7 cellular contexts compared by ENCODE assay signal in genomic region chr15:44690253-44690652, GRCh38. TPM values are rescaled to one million over a fixed set of nuclear protein-coding genes. Genes with fewer than 3 reads are reported as not detected.
DNase-seq lines count a peak whose midpoint lies in the region; ATAC-seq and TF ChIP-seq lines count a peak whose summit lies in the region.
"Not testable (repeated sequence)": the region's sequence is repeated elsewhere in the genome, so short reads cannot be mapped to it uniquely, and the experiment has no call there.
"Had no signal": no experiment of that assay in that cellular context is flagged by ENCODE, and none has a peak within 500 bp of the region (broad histone marks: within the 10 kb centered on the region; RNA-seq: fewer than 3 reads in every experiment).

No MANE protein-coding gene starts in this region.

- H3K4me3 Mint-ChIP-seq in CD8-positive, alpha-beta T cell; T-helper 17 cell; activated CD4-positive, alpha-beta memory T cell treated with anti-CD3 and anti-CD28 coated beads for 36 hours; activated T-helper 17 cell treated with anti-CD3 and anti-CD28 coated beads, Interleukin-2, amount 50 U/mL, for 72 hours; activated naive CD4-positive, alpha-beta T cell treated with anti-CD3 and anti-CD28 coated beads, Interleukin-2, amount 50 U/mL, for 24 hours; effector memory CD8-positive, alpha-beta T cell: not testable (repeated sequence)

- peaks cover 28% of the 10 kb centered on the region for H3K36me3 Mint-ChIP-seq in CD8-positive, alpha-beta T cell
- H3K36me3 Mint-ChIP-seq in T-helper 17 cell (ENCODE audit: low read depth); activated T-helper 17 cell treated with anti-CD3 and anti-CD28 coated beads, Interleukin-2, amount 50 U/mL, for 72 hours (ENCODE audit: low read depth); effector memory CD8-positive, alpha-beta T cell (ENCODE audit: insufficient read depth): not testable (repeated sequence)
- H3K36me3 Mint-ChIP-seq in activated CD4-positive, alpha-beta memory T cell treated with anti-CD3 and anti-CD28 coated beads for 36 hours = peaks cover 18% of the 10 kb centered on the region
- peaks cover 19% of the 10 kb centered on the region for H3K36me3 Mint-ChIP-seq in activated naive CD4-positive, alpha-beta T cell treated with anti-CD3 and anti-CD28 coated beads, Interleukin-2, amount 50 U/mL, for 24 hours

- not testable (repeated sequence) for H3K4me3 ChIP-seq in CD8-positive, alpha-beta T cell (ENCODE audit: low read depth, low read length)

- DNase-seq in CD8-positive, alpha-beta T cell = peak in 1 of 7 experiments; percentile 48
- not testable (repeated sequence) for DNase-seq in T-helper 17 cell; effector memory CD8-positive, alpha-beta T cell
- peak; percentile 38 for DNase-seq in activated CD4-positive, alpha-beta memory T cell treated with anti-CD3 and anti-CD28 coated beads for 36 hours

- ATAC-seq in CD8-positive, alpha-beta T cell = peak; percentile 56
- ATAC-seq in T-helper 17 cell = peak; percentile 66
- peak; percentile 37 for ATAC-seq in activated T-helper 17 cell treated with anti-CD3 and anti-CD28 coated beads, Interleukin-2, amount 50 U/mL, for 72 hours (replicated peaks)
- ATAC-seq in effector memory CD8-positive, alpha-beta T cell (replicated peaks) = peak; percentile 62

- not testable (repeated sequence) for H3K27me3 ChIP-seq in CD8-positive, alpha-beta T cell (ENCODE audit: insufficient read depth, low read length)

- peaks cover 57% of the 10 kb centered on the region for H3K4me1 Mint-ChIP-seq in CD8-positive, alpha-beta T cell (ENCODE audit: low read depth)
- not testable (repeated sequence) for H3K4me1 Mint-ChIP-seq in T-helper 17 cell; activated T-helper 17 cell treated with anti-CD3 and anti-CD28 coated beads, Interleukin-2, amount 50 U/mL, for 72 hours
- peaks cover 25% of the 10 kb centered on the region for H3K4me1 Mint-ChIP-seq in activated CD4-positive, alpha-beta memory T cell treated with anti-CD3 and anti-CD28 coated beads for 36 hours (ENCODE audit: low read depth)
- peaks cover 55% of the 10 kb centered on the region for H3K4me1 Mint-ChIP-seq in activated naive CD4-positive, alpha-beta T cell treated with anti-CD3 and anti-CD28 coated beads, Interleukin-2, amount 50 U/mL, for 24 hours
- peaks cover 27 to 41% of the 10 kb centered on the region in 2 donors for H3K4me1 Mint-ChIP-seq in effector memory CD8-positive, alpha-beta T cell (ENCODE audit: low read depth in 2 of 2)

- not testable (repeated sequence) for H3K4me1 ChIP-seq in CD8-positive, alpha-beta T cell (ENCODE audit: insufficient read depth, low read length)

- CTCF ChIA-PET in CD8-positive, alpha-beta T cell (lab: Charles Lee) = interaction anchor here (1.1 to 4.8 kb wide), 5 partner anchors 14 to 26 kb away, joined by 3 to 21 read pairs (median 4); partner anchors contain the start of genes B2M, PATL2 and SPG11
- CTCF ChIA-PET in activated CD4-positive, alpha-beta memory T cell treated with anti-CD3 and anti-CD28 coated beads for 36 hours (lab: Charles Lee) = interaction anchor here (0.6 to 1.2 kb wide), 2 partner anchors 47 to 109 kb away, joined by 3 to 4 read pairs; no protein-coding TSS in a partner anchor

- not testable (repeated sequence) for H3K27ac ChIP-seq in CD8-positive, alpha-beta T cell (ENCODE audit: low read depth, low read length)

- H3K9me3 ChIP-seq in CD8-positive, alpha-beta T cell (ENCODE audit: low read length); T-helper 17 cell (ENCODE audit: control insufficient read depth, low read length, poor library complexity, severe bottlenecking): not testable (repeated sequence)

- POLR2A ChIA-PET in CD8-positive, alpha-beta T cell (lab: Charles Lee) = interaction anchor here (1.0 to 35.7 kb wide), 7 partner anchors 8 to 47 kb away, joined by 3 to 1993 read pairs (median 6); partner anchors contain the start of genes B2M, PATL2 and SPG11
- POLR2A ChIA-PET in activated CD4-positive, alpha-beta memory T cell treated with anti-CD3 and anti-CD28 coated beads for 36 hours (lab: Charles Lee) = interaction anchor here (0.9 kb wide), 1 partner anchor 41 kb away, joined by 3 read pairs; no protein-coding TSS in a partner anchor

- H3K27me3 Mint-ChIP-seq in CD8-positive, alpha-beta T cell (ENCODE audit: low read depth); T-helper 17 cell; activated CD4-positive, alpha-beta memory T cell treated with anti-CD3 and anti-CD28 coated beads for 36 hours; activated T-helper 17 cell treated with anti-CD3 and anti-CD28 coated beads, Interleukin-2, amount 50 U/mL, for 72 hours; activated naive CD4-positive, alpha-beta T cell treated with anti-CD3 and anti-CD28 coated beads, Interleukin-2, amount 50 U/mL, for 24 hours; effector memory CD8-positive, alpha-beta T cell: not testable (repeated sequence)

- intact Hi-C loops in CD8-positive, alpha-beta T cell (cut with DNase I, micrococcal nuclease) = loop anchor here in 1 of 2 experiments (2.0 kb wide), 2 partner anchors 13 to 21 kb away; partner anchors contain the start of genes B2M and PATL2
- intact Hi-C loops in activated CD4-positive, alpha-beta memory T cell treated with anti-CD3 and anti-CD28 coated beads for 36 hours (cut with micrococcal nuclease) = not testable (repeated sequence)

- H3K9me3 Mint-ChIP-seq in CD8-positive, alpha-beta T cell = peaks cover 18% of the 10 kb centered on the region
- peaks cover 32% of the 10 kb centered on the region for H3K9me3 Mint-ChIP-seq in activated CD4-positive, alpha-beta memory T cell treated with anti-CD3 and anti-CD28 coated beads for 36 hours
- peaks cover 15% of the 10 kb centered on the region for H3K9me3 Mint-ChIP-seq in activated T-helper 17 cell treated with anti-CD3 and anti-CD28 coated beads, Interleukin-2, amount 50 U/mL, for 72 hours
- peaks cover 10% of the 10 kb centered on the region for H3K9me3 Mint-ChIP-seq in activated naive CD4-positive, alpha-beta T cell treated with anti-CD3 and anti-CD28 coated beads, Interleukin-2, amount 50 U/mL, for 24 hours
- peaks cover 2 to 14% of the 10 kb centered on the region in 2 donors for H3K9me3 Mint-ChIP-seq in effector memory CD8-positive, alpha-beta T cell

- not testable (repeated sequence) for TF ChIP-seq CTCF in CD8-positive, alpha-beta T cell (IDR thresholded peaks at IDR 0.05)

- H3K27ac Mint-ChIP-seq in CD8-positive, alpha-beta T cell = peak overlapping the region; percentile 82
- H3K27ac Mint-ChIP-seq in T-helper 17 cell; activated CD4-positive, alpha-beta memory T cell treated with anti-CD3 and anti-CD28 coated beads for 36 hours; activated T-helper 17 cell treated with anti-CD3 and anti-CD28 coated beads, Interleukin-2, amount 50 U/mL, for 72 hours: not testable (repeated sequence)
- peak overlapping the region; percentile 65 for H3K27ac Mint-ChIP-seq in activated naive CD4-positive, alpha-beta T cell treated with anti-CD3 and anti-CD28 coated beads, Interleukin-2, amount 50 U/mL, for 24 hours
- H3K27ac Mint-ChIP-seq in effector memory CD8-positive, alpha-beta T cell = peak overlapping the region in 1 of 2 donors; percentile 46

- not testable (repeated sequence) for H3K36me3 ChIP-seq in CD8-positive, alpha-beta T cell (ENCODE audit: insufficient read depth, low read length)

RNA-seq across cellular contexts. Expression of gene PATL2, which starts 20.9 kb away (rescaled TPM):
- total RNA-seq in CD8-positive, alpha-beta T cell = 10 to 100 TPM; 32.8 to 35.7 TPM
- 10 to 100 TPM; 24.8 to 26.7 TPM for total RNA-seq in T-helper 17 cell
- total RNA-seq in activated CD4-positive, alpha-beta memory T cell treated with anti-CD3 and anti-CD28 coated beads for 36 hours = 10 to 100 TPM; 16.5 to 17.2 TPM
- total RNA-seq in activated T-helper 17 cell treated with anti-CD3 and anti-CD28 coated beads, Interleukin-2, amount 50 U/mL, for 72 hours = 10 to 100 TPM in 1 of 2 donors, 1 to 10 TPM in 1; 7.9 to 38.5 TPM
- total RNA-seq: GM23248 had no signal

RNA-seq across cellular contexts. Expression of gene B2M, which starts 21.1 kb away (rescaled TPM):
- total RNA-seq in CD8-positive, alpha-beta T cell = 1,000 to 10,000 TPM; 4,250 to 4,545 TPM
- total RNA-seq in T-helper 17 cell = 1,000 to 10,000 TPM; 6,241 to 6,591 TPM
- total RNA-seq in activated CD4-positive, alpha-beta memory T cell treated with anti-CD3 and anti-CD28 coated beads for 36 hours = 1,000 to 10,000 TPM; 6,098 to 6,314 TPM
- 1,000 to 10,000 TPM; 4,659 to 6,253 TPM for total RNA-seq in activated T-helper 17 cell treated with anti-CD3 and anti-CD28 coated beads, Interleukin-2, amount 50 U/mL, for 72 hours

RNA-seq across cellular contexts. Expression of gene SPG11, which starts 26.8 kb away (rescaled TPM):
- 10 to 100 TPM; 41.9 to 42.4 TPM for total RNA-seq in CD8-positive, alpha-beta T cell
- total RNA-seq in T-helper 17 cell = 10 to 100 TPM; 71.0 to 76.4 TPM
- total RNA-seq in activated CD4-positive, alpha-beta memory T cell treated with anti-CD3 and anti-CD28 coated beads for 36 hours = 10 to 100 TPM; 84.6 to 86.8 TPM
- 10 to 100 TPM; 55.7 to 98.4 TPM for total RNA-seq in activated T-helper 17 cell treated with anti-CD3 and anti-CD28 coated beads, Interleukin-2, amount 50 U/mL, for 72 hours

RNA-seq across cellular contexts. Expression of gene TRIM69, which starts 46.1 kb away (rescaled TPM):
- 1 to 10 TPM; 9.5 to 9.7 TPM for total RNA-seq in CD8-positive, alpha-beta T cell
- total RNA-seq in T-helper 17 cell = 10 to 100 TPM; 22.2 to 31.7 TPM
- total RNA-seq in activated CD4-positive, alpha-beta memory T cell treated with anti-CD3 and anti-CD28 coated beads for 36 hours = 10 to 100 TPM; 76.0 to 78.0 TPM
- 100 to 1,000 TPM in 1 of 2 donors, 10 to 100 TPM in 1; 40.3 to 100 TPM for total RNA-seq in activated T-helper 17 cell treated with anti-CD3 and anti-CD28 coated beads, Interleukin-2, amount 50 U/mL, for 72 hours
